ENCODE assay signal across 10 cellular contexts in the genomic region with DNA sequence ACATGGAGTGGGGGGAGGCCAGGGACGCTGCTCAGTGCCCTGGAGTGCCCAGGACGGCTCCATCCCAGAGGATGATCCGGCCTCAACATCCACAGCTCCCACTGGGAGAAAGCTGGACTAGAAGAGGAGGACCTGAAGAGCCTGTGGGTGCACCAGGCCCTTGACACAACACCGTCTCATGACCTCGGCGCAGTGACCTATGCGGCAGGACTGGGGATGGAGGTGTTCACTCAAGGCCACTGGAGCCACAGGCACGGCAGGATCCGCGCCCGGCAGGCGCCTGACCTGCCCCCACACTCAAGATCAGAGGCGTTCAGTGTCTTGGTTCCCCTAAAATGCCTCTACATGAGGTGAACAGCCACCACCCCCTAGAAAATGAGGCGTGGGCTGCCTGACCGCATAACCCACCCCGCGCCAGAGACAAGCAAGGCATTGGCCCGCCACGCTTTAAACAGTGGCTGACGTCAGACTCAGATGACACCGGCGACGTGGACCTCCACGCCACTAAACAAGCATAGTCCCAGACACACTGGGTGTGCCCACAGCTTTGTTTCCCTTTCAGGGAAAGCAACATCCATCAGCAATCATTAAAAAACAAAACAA. TPM values are rescaled to one million over a fixed set of nuclear protein-coding genes. Genes with fewer than 3 reads are reported as not detected.
A peak's percentile ranks its signal among the peaks of the same experiment; 100 is the strongest.
DNase-seq lines count a peak whose midpoint lies in the region; ATAC-seq and TF ChIP-seq lines count a peak whose summit lies in the region.
"Had no signal": no experiment of that assay in that cellular context is flagged by ENCODE, and none has a peak within 500 bp of the region (broad histone marks: within the 10 kb centered on the region; RNA-seq: fewer than 3 reads in every experiment).

No MANE protein-coding gene starts in this region.

- H3K9me3 Mint-ChIP-seq in Calu3 (ENCODE audit: low read depth, unreplicated experiment): no peaks in the 10 kb centered on the region

- H3K27ac ChIP-seq in cingulate gyrus (ENCODE audit: low read depth, low read length) (peak overlapping the region; percentile 67), mucosa of rectum (ENCODE audit: low read depth in 2 of 2, low read length in 2 of 2) (peak overlapping the region; percentile 73 to 83), thoracic aorta (peak overlapping the region in 1 of 2 donors; percentile 36)

- DNase-seq in activated T-cell treated with anti-CD3 and anti-CD28 coated beads, Interleukin-2, amount 50 U/mL, for 1 hour: peak; percentile 29
- no peak for DNase-seq in activated T-cell treated with anti-CD3 and anti-CD28 coated beads, Interleukin-2, amount 50 U/mL, for 48 hours
- DNase-seq in thoracic aorta (ENCODE audit: low spot score): no peak
- DNase-seq in Calu3: no peak
- DNase-seq in GOT3 (lab: John Stamatoyannopoulos, UW): no peak
- DNase-seq: activated gamma-delta T cell, NCI-H2029 treated with DMSO at 0.1 percent for 48 hours had no signal

- CTCF ChIA-PET in Calu3 (lab: Charles Lee): no interaction called here

- no TSS peak for BruUV-seq in Calu3 (replicated peaks; lab: Mats Ljungman, UMichigan)

- intact Hi-C loops in Calu3 (cut with micrococcal nuclease; ENCODE audit: unreplicated experiment): no loop called here

- no peak overlapping the region for H3K27ac Mint-ChIP-seq in Calu3 (ENCODE audit: unreplicated experiment)

- no peak overlapping the region for H3K4me3 Mint-ChIP-seq in Calu3 (ENCODE audit: low read depth, unreplicated experiment)

- H3K4me1 ChIP-seq in mucosa of rectum (ENCODE audit: control insufficient read depth in 2 of 2, insufficient read depth in 2 of 2, low read length in 2 of 2) (peaks cover 1 to 11% of the 10 kb centered on the region in 2 donors), thoracic aorta (ENCODE audit: control insufficient read depth in 1 of 2, low read depth in 2 of 2) (peaks cover 0 to 14% of the 10 kb centered on the region in 2 donors)

- H3K36me3 ChIP-seq in mucosa of rectum (ENCODE audit: control insufficient read depth in 2 of 2, insufficient read depth in 2 of 2, low read length in 2 of 2) (peaks cover 0 to 5% of the 10 kb centered on the region in 2 donors), thoracic aorta (no peaks in the 10 kb centered on the region)

- ATAC-seq in thoracic aorta (ENCODE audit: insufficient number of reproducible peaks, low FRiP score, low read depth) (no peak), GM18870 (IDR thresholded peaks at IDR 0.05; ENCODE audit: unreplicated experiment) (no peak)

- H3K27me3 Mint-ChIP-seq in Calu3 (ENCODE audit: unreplicated experiment): no peaks in the 10 kb centered on the region

- H3K36me3 Mint-ChIP-seq in Calu3 (ENCODE audit: insufficient read depth, unreplicated experiment): peaks cover 8% of the 10 kb centered on the region

- peaks cover 3% of the 10 kb centered on the region for H3K4me1 Mint-ChIP-seq in Calu3 (ENCODE audit: low read depth, unreplicated experiment)

- TF ChIP-seq CTCF in thoracic aorta (IDR thresholded peaks at IDR 0.05) (no peak), Calu3 (IDR thresholded peaks at IDR 0.05; ENCODE audit: unreplicated experiment) (no peak)

- peak overlapping the region; percentile 16 to 49 for H3K9ac ChIP-seq in mucosa of rectum (ENCODE audit: low read depth in 1 of 2, low read length in 2 of 2)

- no peaks in the 10 kb centered on the region for H3K9me3 ChIP-seq in mucosa of rectum (ENCODE audit: control insufficient read depth in 2 of 2, low read length in 2 of 2)
- H3K9me3 ChIP-seq in thoracic aorta: no peaks in the 10 kb centered on the region

- H3K27me3 ChIP-seq in mucosa of rectum (ENCODE audit: control insufficient read depth in 2 of 2, insufficient read depth in 2 of 2, low read length in 2 of 2) (no peaks in the 10 kb centered on the region), thoracic aorta (replicated peaks; ENCODE audit: insufficient read depth) (no peaks in the 10 kb centered on the region)

- H3K4me3 ChIP-seq in mucosa of rectum (ENCODE audit: low read length in 2 of 2): no peak overlapping the region
- H3K4me3 ChIP-seq in thoracic aorta: peak overlapping the region; percentile 29

RNA-seq across cellular contexts. Expression of a gene that starts 8.0 kb away (rescaled TPM):
- total RNA-seq in thoracic aorta: 10 to 100 TPM; 43.7 to 46.4 TPM
- 44.7 and 48.3 TPM in 2 replicates for total RNA-seq in Calu3 (2022)

RNA-seq across cellular contexts. Expression of a gene that starts 10.2 kb away (rescaled TPM):
- 10 to 100 TPM; 31.3 to 55.2 TPM for total RNA-seq in thoracic aorta
- total RNA-seq in Calu3 (2022): 85.9 and 86.2 TPM in 2 replicates

RNA-seq across cellular contexts. Expression of a gene that starts 35.2 kb away (rescaled TPM):
- total RNA-seq in thoracic aorta (10 to 100 TPM; 26.6 to 37.6 TPM), Calu3 (2022) (25.0 and 28.2 TPM in 2 replicates)

RNA-seq across cellular contexts. Expression of a gene that starts 44.6 kb away (rescaled TPM):
- total RNA-seq in thoracic aorta: 1 to 10 TPM; 2.8 to 4.4 TPM
- 4.3 and 4.9 TPM in 2 replicates for total RNA-seq in Calu3 (2022)

RNA-seq across cellular contexts. Expression of a gene that starts 53.9 kb away (rescaled TPM):
- total RNA-seq in thoracic aorta (1 to 10 TPM in 1 of 2 donors, not detected in 1; 2.3 TPM), Calu3 (2022) (0.17 and 0.51 TPM in 2 replicates)
